ENCODE assay signal across 26 cellular contexts in genomic region chr5:13659391-13659790, GRCh38.
DNase-seq lines count a peak whose midpoint lies in the region; ATAC-seq and TF ChIP-seq lines count a peak whose summit lies in the region.
"Had no signal": no experiment of that assay in that cellular context is flagged by ENCODE, and none has a peak within 500 bp of the region (broad histone marks: within the 10 kb centered on the region; RNA-seq: fewer than 3 reads in every experiment).

No MANE protein-coding gene starts in this region.

- H3K9me3 ChIP-seq in breast epithelium: no peaks in the 10 kb centered on the region
- H3K9me3 ChIP-seq: BLaER1 treated with 17β-estradiol and CSF1 and Interleukin-3, amounts not matched to agents 10 nM and 100 nM; esophagus squamous epithelium; SJSA1; upper lobe of left lung had no signal

- no peaks in the 10 kb centered on the region for H3K27me3 ChIP-seq in breast epithelium
- H3K27me3 ChIP-seq: BLaER1 treated with 17β-estradiol and CSF1 and Interleukin-3, amounts not matched to agents 10 nM and 100 nM; esophagus squamous epithelium; SJSA1; upper lobe of left lung had no signal

- H3K4me1 ChIP-seq in breast epithelium: no peaks in the 10 kb centered on the region
- H3K4me1 ChIP-seq: esophagus squamous epithelium, SJSA1, upper lobe of left lung had no signal

- no peak overlapping the region for H3K27ac ChIP-seq in breast epithelium
- H3K27ac ChIP-seq: BLaER1 treated with 17β-estradiol and CSF1 and Interleukin-3, amounts not matched to agents 10 nM and 100 nM; esophagus squamous epithelium; KMS-11; SJSA1; upper lobe of left lung had no signal

- no peak for TF ChIP-seq POLR2A in breast epithelium (IDR thresholded peaks at IDR 0.05)

- no peak overlapping the region for H3K27ac Mint-ChIP-seq in MCF 10A (ENCODE audit: low read depth, unreplicated experiment)
- H3K27ac Mint-ChIP-seq: activated T-cell treated with anti-CD3 and anti-CD28 coated beads, Interleukin-2, amount 50 U/mL, for 72 hours; naive thymus-derived CD4-positive, alpha-beta T cell; T-helper 17 cell had no signal

- H3K36me3 ChIP-seq in breast epithelium: no peaks in the 10 kb centered on the region
- H3K36me3 ChIP-seq: BLaER1 treated with 17β-estradiol and CSF1 and Interleukin-3, amounts not matched to agents 10 nM and 100 nM; esophagus squamous epithelium; SJSA1; upper lobe of left lung had no signal

- no peak overlapping the region for H3K4me3 Mint-ChIP-seq in MCF 10A (ENCODE audit: unreplicated experiment)
- H3K4me3 Mint-ChIP-seq: activated T-cell treated with anti-CD3 and anti-CD28 coated beads, Interleukin-2, amount 50 U/mL, for 72 hours; naive thymus-derived CD4-positive, alpha-beta T cell; T-helper 17 cell had no signal

- no TSS peak for BruUV-seq in MCF 10A (replicated peaks; lab: Mats Ljungman, UMichigan)

- DNase-seq in MCF 10A (ENCODE audit: unreplicated experiment) (peak; percentile 36), breast epithelium (ENCODE audit: low spot score in 2 of 2) (no peak), astrocyte of the cerebellum (ENCODE audit: low read depth) (peak; percentile 16), fibroblast of the aortic adventitia (ENCODE audit: low read depth) (peak; percentile 31), NK-92 (lab: John Stamatoyannopoulos, UW; ENCODE audit: unreplicated experiment) (no peak), activated T-cell treated with anti-CD3 and anti-CD28 coated beads for 4 hours (no peak)
- DNase-seq: activated CD4-positive, alpha-beta T cell treated with anti-CD3 and anti-CD28 coated beads for 48 hours; activated naive CD4-positive, alpha-beta T cell treated with anti-CD3 and anti-CD28 coated beads, Interleukin-2, amount 50 U/mL, for 16 hours; activated T-cell treated with anti-CD3 and anti-CD28 coated beads, Interleukin-2, amount 50 U/mL, for 72 hours; anterior cingulate cortex; Calu3; effector memory CD4-positive, alpha-beta T cell; esophagus squamous epithelium; glutamatergic neuron; left cardiac atrium; naive thymus-derived CD4-positive, alpha-beta T cell; NCI-H1930; NCI-H345; retina; T-helper 17 cell; upper lobe of left lung had no signal

- H3K36me3 Mint-ChIP-seq in MCF 10A (ENCODE audit: insufficient read depth, unreplicated experiment): no peaks in the 10 kb centered on the region
- H3K36me3 Mint-ChIP-seq: naive thymus-derived CD4-positive, alpha-beta T cell had no signal

- intact Hi-C loops in MCF 10A (cut with micrococcal nuclease): no loop called here
- intact Hi-C loops in breast epithelium (cut with DNase I; ENCODE audit: low total_unique reads): no loop called here

- CTCF ChIA-PET in MCF 10A (lab: Yijun Ruan, JAX): interaction anchor here (1.1 to 1.2 kb wide), 2 partner anchors 93 to 181 kb away, joined by 4 read pairs; no protein-coding TSS in a partner anchor

- in situ Hi-C loops in astrocyte of the cerebellum (cut with HindIII; ENCODE audit: low sequenced_read_pairs): no loop called here

- no peak for TF ChIP-seq CTCF in MCF 10A (IDR thresholded peaks at IDR 0.05; ENCODE audit: unreplicated experiment)
- no peak for TF ChIP-seq CTCF in breast epithelium (IDR thresholded peaks at IDR 0.05)
- no peak for TF ChIP-seq CTCF in astrocyte of the cerebellum (IDR thresholded peaks at IDR 0.05; ENCODE audit: low read depth, low read length, missing control alignments)
- no peak for TF ChIP-seq CTCF in fibroblast of the aortic adventitia (IDR thresholded peaks at IDR 0.05; ENCODE audit: insufficient read depth, low read length)

- peaks cover 6% of the 10 kb centered on the region for H3K9me3 Mint-ChIP-seq in MCF 10A (ENCODE audit: unreplicated experiment)

- POLR2A ChIA-PET in MCF 10A (lab: Yijun Ruan, JAX): no interaction called here

- no peaks in the 10 kb centered on the region for H3K27me3 Mint-ChIP-seq in MCF 10A (ENCODE audit: insufficient read depth, unreplicated experiment)
- H3K27me3 Mint-ChIP-seq: naive thymus-derived CD4-positive, alpha-beta T cell; T-helper 17 cell had no signal

- H3K4me3 ChIP-seq in breast epithelium: no peak overlapping the region
- no peak overlapping the region for H3K4me3 ChIP-seq in astrocyte of the cerebellum (ENCODE audit: low read depth, low read length)
- no peak overlapping the region for H3K4me3 ChIP-seq in fibroblast of the aortic adventitia (ENCODE audit: low read depth, low read length)
- H3K4me3 ChIP-seq: BLaER1 treated with 17β-estradiol and CSF1 and Interleukin-3, amounts not matched to agents 10 nM and 100 nM; esophagus squamous epithelium; SJSA1; upper lobe of left lung had no signal

- ATAC-seq in GM19395 (IDR thresholded peaks at IDR 0.05; ENCODE audit: unreplicated experiment): no peak
- ATAC-seq in HG02642 (IDR thresholded peaks at IDR 0.05; ENCODE audit: poor library complexity, unreplicated experiment): no peak
- ATAC-seq: activated T-cell treated with anti-CD3 and anti-CD28 coated beads, Interleukin-2, amount 50 U/mL, for 72 hours; left cardiac atrium; naive thymus-derived CD4-positive, alpha-beta T cell; T-helper 17 cell had no signal

- peaks cover 32% of the 10 kb centered on the region for H3K4me1 Mint-ChIP-seq in MCF 10A (ENCODE audit: insufficient read depth, unreplicated experiment)
- H3K4me1 Mint-ChIP-seq: naive thymus-derived CD4-positive, alpha-beta T cell; T-helper 17 cell had no signal

Comparison
In these comparisons a context has a peak if more than half of its experiments do, and no peak if none do; other contexts are left out.
1. DNase-seq: peak in MCF 10A (single experiment), astrocyte of the cerebellum (single experiment) and fibroblast of the aortic adventitia (single experiment); none in breast epithelium (0 of 2), NK-92 (single experiment) and activated T-cell treated with anti-CD3 and anti-CD28 coated beads for 4 hours (single experiment).